In the genomic region with DNA sequence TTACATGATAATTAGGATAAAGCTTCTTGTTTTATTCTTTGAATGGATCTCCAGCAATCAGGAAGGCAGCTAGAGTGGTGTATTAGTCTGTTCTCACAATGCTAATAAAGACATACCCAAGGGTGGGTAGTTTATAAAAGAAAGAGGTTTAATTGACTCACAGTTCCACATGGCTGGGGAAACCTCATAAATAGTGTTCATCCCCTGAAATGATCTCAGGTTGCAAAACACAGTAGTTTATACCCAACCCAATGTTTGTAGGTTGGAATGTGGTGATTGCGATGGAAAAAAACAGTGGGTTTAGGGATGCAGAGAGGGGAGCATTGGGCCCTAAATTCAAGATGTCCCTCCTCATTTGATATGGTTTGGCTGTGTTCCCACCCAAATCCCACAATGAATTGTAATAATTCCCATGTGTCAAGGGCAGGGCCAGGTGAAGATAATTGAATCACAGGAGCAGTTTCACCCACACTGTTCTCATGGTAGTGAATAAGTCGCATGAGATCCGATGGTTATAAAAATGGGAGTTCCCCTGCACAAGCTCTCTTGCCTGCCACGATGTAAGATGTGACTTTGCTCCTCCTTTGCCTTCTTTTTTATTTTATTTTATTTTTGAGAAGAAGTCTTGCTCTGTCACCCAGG, we compare ENCODE assay signal across 30 cellular contexts. TPM values are rescaled to one million over a fixed set of nuclear protein-coding genes. Genes with fewer than 3 reads are reported as not detected.
"Had no signal": no experiment of that assay in that cellular context is flagged by ENCODE, and none has a peak within 500 bp of the region (broad histone marks: within the 10 kb centered on the region; RNA-seq: fewer than 3 reads in every experiment).

No MANE protein-coding gene starts in this region.

- H3K27ac ChIP-seq: colonic mucosa, dorsolateral prefrontal cortex, left ventricle myocardium inferior, thoracic aorta, upper lobe of left lung had no signal

- H3K9me3 ChIP-seq: colonic mucosa, left ventricle myocardium inferior, thoracic aorta, upper lobe of left lung had no signal

- H3K27me3 ChIP-seq: colonic mucosa, upper lobe of left lung had no signal

- H3K27ac Mint-ChIP-seq: activated CD4-positive, alpha-beta T cell treated with anti-CD3 and anti-CD28 coated beads, Interleukin-2, amount 10 ng/mL, durations not matched to agents 7 days and 5 days; effector memory CD8-positive, alpha-beta T cell; immature natural killer cell; mesothelial cell of epicardium; naive thymus-derived CD8-positive, alpha-beta T cell; stimulated activated memory B cell treated with anti-CD40 and anti-IgM and Interleukin-4, amounts not matched to agents 10 μg/mL and 1 μg/mL and 100 μg/mL, for 72 hours; T-helper 1 cell treated with Interleukin-12 subunit alpha and Interleukin-12 subunit beta and Interleukin-4 antibody, amounts not matched to agents 30 μg/mL and 1 μg/mL, for 36 hours; WTC11 had no signal

- H3K4me1 ChIP-seq: colonic mucosa, left ventricle myocardium inferior, upper lobe of left lung had no signal

- H3K36me3 Mint-ChIP-seq: mesothelial cell of epicardium; naive thymus-derived CD8-positive, alpha-beta T cell; stimulated activated memory B cell treated with anti-CD40 and anti-IgM and Interleukin-4, amounts not matched to agents 10 μg/mL and 1 μg/mL and 100 μg/mL, for 72 hours; WTC11 had no signal

- H3K4me3 ChIP-seq: colonic mucosa, dorsolateral prefrontal cortex, left ventricle myocardium inferior, smooth muscle cell, thoracic aorta, upper lobe of left lung had no signal

- ATAC-seq: effector memory CD8-positive, alpha-beta T cell; esophagus mucosa; naive thymus-derived CD8-positive, alpha-beta T cell; sciatic nerve; stimulated activated memory B cell treated with anti-CD40 and anti-IgM and Interleukin-4, amounts not matched to agents 10 μg/mL and 1 μg/mL and 100 μg/mL, for 72 hours; WTC11 had no signal

- H3K4me2 ChIP-seq: smooth muscle cell had no signal

- H3K36me3 ChIP-seq: colonic mucosa, left ventricle myocardium inferior, thoracic aorta, upper lobe of left lung had no signal

- H3K9me3 Mint-ChIP-seq: activated CD4-positive, alpha-beta T cell treated with anti-CD3 and anti-CD28 coated beads, Interleukin-2, amount 10 ng/mL, durations not matched to agents 7 days and 5 days; effector memory CD8-positive, alpha-beta T cell; immature natural killer cell; naive thymus-derived CD8-positive, alpha-beta T cell; T-helper 1 cell treated with Interleukin-12 subunit alpha and Interleukin-12 subunit beta and Interleukin-4 antibody, amounts not matched to agents 30 μg/mL and 1 μg/mL, for 36 hours had no signal

- DNase-seq: activated CD4-positive, alpha-beta T cell treated with anti-CD3 and anti-CD28 coated beads, Interleukin-2, amount 10 ng/mL, durations not matched to agents 7 days and 5 days; activated CD8-positive, alpha-beta memory T cell treated with anti-CD3 and anti-CD28 coated beads for 24 hours; activated CD8-positive, alpha-beta memory T cell treated with anti-CD3 and anti-CD28 coated beads, Interleukin-2, amount 50 U/mL, for 4 hours; amniotic stem cell; colonic mucosa; dorsolateral prefrontal cortex; effector memory CD8-positive, alpha-beta T cell; foreskin melanocyte; immature natural killer cell; left ventricle myocardium inferior; naive thymus-derived CD8-positive, alpha-beta T cell; Right ventricle myocardium superior; T1000; upper lobe of left lung had no signal

RNA-seq across cellular contexts. Expression of gene MUCL1, which starts 11.5 kb away (rescaled TPM):
- total RNA-seq: activated CD4-positive, alpha-beta T cell treated with anti-CD3 and anti-CD28 coated beads, Interleukin-2, amount 10 ng/mL, durations not matched to agents 7 days and 5 days; bronchial epithelial cell; colonic mucosa; endothelial cell of umbilical vein; esophagus mucosa; kidney epithelial cell; left ventricle myocardium inferior; lung microvascular endothelial cell; mesothelial cell of epicardium; naive thymus-derived CD8-positive, alpha-beta T cell; osteoblast; posterior vena cava; renal cortical epithelial cell; Right ventricle myocardium superior; sciatic nerve; SK-MEL-5; thoracic aorta; upper lobe of left lung; WTC11 had no signal
- polyA plus RNA-seq: endothelial cell of umbilical vein; naive thymus-derived CD8-positive, alpha-beta T cell had no signal
